ENCODE assay signal across 19 cellular contexts in genomic region chr17:74964988-74965622, GRCh38. TPM values are rescaled to one million over a fixed set of nuclear protein-coding genes. Genes with fewer than 3 reads are reported as not detected.
DNase-seq lines count a peak whose midpoint lies in the region; ATAC-seq, FAIRE-seq and TF ChIP-seq lines count a peak whose summit lies in the region.
"Had no signal": no experiment of that assay in that cellular context is flagged by ENCODE, and none has a peak within 500 bp of the region (broad histone marks: within the 10 kb centered on the region; RNA-seq: fewer than 3 reads in every experiment).

No MANE protein-coding gene starts in this region.

- H3K4me3 Mint-ChIP-seq in astrocyte (ENCODE audit: unreplicated experiment) = peak overlapping the region; percentile 61
- H3K4me3 Mint-ChIP-seq in stimulated activated effector memory CD8-positive, alpha-beta T cell treated with anti-CD3 and anti-CD28 coated beads, Interleukin-12 subunit alpha, Interleukin-12 subunit beta, amount 100 ng/mL, for 72 hours = no peak overlapping the region
- H3K4me3 Mint-ChIP-seq: GM23338, IgD-negative memory B cell had no signal

- H3K4me3 ChIP-seq in HEK293 (ENCODE audit: low read depth, low read length) (no peak overlapping the region), astrocyte (ENCODE audit: insufficient read depth, low read depth, low read length) (no peak overlapping the region)
- H3K4me3 ChIP-seq: GM23338 had no signal

- DNase-seq in astrocyte (ENCODE audit: low read depth) (no peak), foreskin keratinocyte (peak in 1 of 2 donors; percentile 65), GM13976 (ENCODE audit: low spot score) (no peak), NOMO-1 (lab: John Stamatoyannopoulos, UW; ENCODE audit: unreplicated experiment in 2 of 2) (no peak), Kasumi-1 (lab: John Stamatoyannopoulos, UW) (no peak)
- no peak for DNase-seq in stimulated activated effector memory CD8-positive, alpha-beta T cell treated with anti-CD3 and anti-CD28 coated beads, Interleukin-12 subunit alpha, Interleukin-12 subunit beta, amount 100 ng/mL, for 72 hours (ENCODE audit: low spot score in 2 of 2)
- DNase-seq: DMS 273 treated with DMSO at 0.1 percent for 48 hours, GF-D8, NCI-H1105, NCI-H1694, NCI-H524, SHP77 had no signal

- peaks cover 3% of the 10 kb centered on the region for H3K4me1 Mint-ChIP-seq in astrocyte (ENCODE audit: low read depth, unreplicated experiment)
- peaks cover 5% of the 10 kb centered on the region for H3K4me1 Mint-ChIP-seq in stimulated activated effector memory CD8-positive, alpha-beta T cell treated with anti-CD3 and anti-CD28 coated beads, Interleukin-12 subunit alpha, Interleukin-12 subunit beta, amount 100 ng/mL, for 72 hours

- POLR2A ChIA-PET in HEK293 (lab: Yijun Ruan, JAX) = no interaction called here

- no peak for TF ChIP-seq CTCF in HEK293 (tag by site-specific recombination; IDR thresholded peaks at IDR 0.05)
- TF ChIP-seq CTCF in astrocyte (IDR thresholded peaks at IDR 0.05; ENCODE audit: insufficient read depth, low read depth, low read length) = no peak
- no peak for TF ChIP-seq CTCF in foreskin keratinocyte (conservative IDR thresholded peaks at IDR 0.05)
- TF ChIP-seq CTCF in GM13976 (IDR thresholded peaks at IDR 0.05; ENCODE audit: borderline replicate concordance, control extremely low read depth, extremely low read depth, insufficient read depth, missing control alignments) = no peak

- in situ Hi-C loops in GM13976 (cut with MboI; ENCODE audit: low sequenced_read_pairs, unreplicated experiment) = no loop called here

- no peaks in the 10 kb centered on the region for H4K20me1 ChIP-seq in astrocyte (ENCODE audit: insufficient read depth, low read length)

- no peaks in the 10 kb centered on the region for H3K79me2 ChIP-seq in astrocyte (ENCODE audit: insufficient read depth, low read length)

- H3K4me1 ChIP-seq in HEK293 (ENCODE audit: control insufficient read depth, insufficient read depth, low read length) (no peaks in the 10 kb centered on the region), astrocyte (ENCODE audit: insufficient read depth, low read length) (peaks cover 5% of the 10 kb centered on the region), foreskin keratinocyte (no peaks in the 10 kb centered on the region)

- H3K27ac Mint-ChIP-seq in astrocyte (ENCODE audit: unreplicated experiment) = no peak overlapping the region
- H3K27ac Mint-ChIP-seq in stimulated activated effector memory CD8-positive, alpha-beta T cell treated with anti-CD3 and anti-CD28 coated beads, Interleukin-12 subunit alpha, Interleukin-12 subunit beta, amount 100 ng/mL, for 72 hours = peak overlapping the region; percentile 27
- H3K27ac Mint-ChIP-seq: GM23338, IgD-negative memory B cell had no signal

- no peak overlapping the region for H3K4me2 ChIP-seq in astrocyte (ENCODE audit: low read length)
- H3K4me2 ChIP-seq: GM23338 had no signal

- H3K36me3 ChIP-seq in HEK293 (ENCODE audit: control insufficient read depth in 2 of 2, insufficient read depth in 1 of 2, low read length in 2 of 2) = peaks cover 0 to 8% of the 10 kb centered on the region in 2 experiments; a peak in 2 of 3 replicates
- no peaks in the 10 kb centered on the region for H3K36me3 ChIP-seq in astrocyte (ENCODE audit: insufficient read depth, low read length)

- H3K36me3 Mint-ChIP-seq in astrocyte (ENCODE audit: low read depth, unreplicated experiment) = no peaks in the 10 kb centered on the region
- no peaks in the 10 kb centered on the region for H3K36me3 Mint-ChIP-seq in stimulated activated effector memory CD8-positive, alpha-beta T cell treated with anti-CD3 and anti-CD28 coated beads, Interleukin-12 subunit alpha, Interleukin-12 subunit beta, amount 100 ng/mL, for 72 hours
- H3K36me3 Mint-ChIP-seq: IgD-negative memory B cell had no signal

- H3K9me3 Mint-ChIP-seq in astrocyte (ENCODE audit: unreplicated experiment) = no peaks in the 10 kb centered on the region
- no peaks in the 10 kb centered on the region for H3K9me3 Mint-ChIP-seq in stimulated activated effector memory CD8-positive, alpha-beta T cell treated with anti-CD3 and anti-CD28 coated beads, Interleukin-12 subunit alpha, Interleukin-12 subunit beta, amount 100 ng/mL, for 72 hours
- H3K9me3 Mint-ChIP-seq: GM23338, IgD-negative memory B cell had no signal

- H3K27me3 ChIP-seq in astrocyte (ENCODE audit: insufficient read depth, low read length) (no peaks in the 10 kb centered on the region), foreskin keratinocyte (peaks cover 3% of the 10 kb centered on the region)

- no peak for FAIRE-seq in astrocyte (lab: Jason Lieb, UNC)
- FAIRE-seq: GM12891 had no signal

- H3K9ac ChIP-seq in astrocyte (ENCODE audit: low read length) = no peak overlapping the region

- no peak overlapping the region for H2AFZ ChIP-seq in astrocyte (ENCODE audit: low read depth, low read length)
- H2AFZ ChIP-seq: GM23338 had no signal

- ATAC-seq in foreskin keratinocyte = peak; percentile 42
- ATAC-seq in stimulated activated effector memory CD8-positive, alpha-beta T cell treated with anti-CD3 and anti-CD28 coated beads, Interleukin-12 subunit alpha, Interleukin-12 subunit beta, amount 100 ng/mL, for 72 hours = no peak
- ATAC-seq: GM23338 had no signal

- CTCF ChIA-PET in HEK293 (lab: Yijun Ruan, JAX) = no interaction called here

- H3K9me3 ChIP-seq in HEK293 (ENCODE audit: control insufficient read depth, insufficient read depth, low read depth, low read length) (no peaks in the 10 kb centered on the region), astrocyte (ENCODE audit: insufficient read depth, low read depth, low read length) (no peaks in the 10 kb centered on the region)

- peaks cover 13% of the 10 kb centered on the region for H3K27me3 Mint-ChIP-seq in astrocyte (ENCODE audit: low read depth, unreplicated experiment)

- H3K27ac ChIP-seq in HEK293 (ENCODE audit: extremely low read depth, low read depth, low read length) (no peak overlapping the region), astrocyte (ENCODE audit: low read depth, low read length) (no peak overlapping the region), foreskin keratinocyte (no peak overlapping the region)
- H3K27ac ChIP-seq: C4-2B had no signal

TF ChIP-seq in HEK293, 187 proteins besides CTCF, POLR2A, EP300 and RAD21 (continues in another document):
- TF ChIP-seq ZNF776 (tag by site-specific recombination; IDR thresholded peaks at IDR 0.05; ENCODE audit: borderline replicate concordance) (no peak), PRDM1 (tag by site-specific recombination; IDR thresholded peaks at IDR 0.05) (no peak), ZNF366 (tag by site-specific recombination; conservative IDR thresholded peaks at IDR 0.05) (0 out of 2 replicates have a peak, but pooled peaks have one; percentile 22), ZNF324 (tag by site-specific recombination; IDR thresholded peaks at IDR 0.05) (no peak), ZNF416 (tag by site-specific recombination; IDR thresholded peaks at IDR 0.05) (no peak), HIC1 (tag by site-specific recombination; IDR thresholded peaks at IDR 0.05) (0 out of 2 replicates have a peak, but pooled peaks have one; percentile 28), KLF8 (tag by site-specific recombination; IDR thresholded peaks at IDR 0.05) (no peak), ZBTB17 (tag by site-specific recombination; IDR thresholded peaks at IDR 0.05) (no peak), SP2 (tag by site-specific recombination; IDR thresholded peaks at IDR 0.05) (no peak)

RNA-seq across cellular contexts. Expression of gene HID1, which starts 7.5 kb away (rescaled TPM):
- 2.5 and 2.6 TPM in 2 replicates for total RNA-seq in astrocyte
- 0.07 and 0.10 TPM in 2 replicates for total RNA-seq in foreskin keratinocyte
- polyA plus RNA-seq in foreskin keratinocyte = 0.15 TPM in 1 of 2 replicates, not detected in the other
- total RNA-seq: LHCN-M2 had no signal

RNA-seq across cellular contexts. Expression of gene CDR2L, which starts 22.3 kb away (rescaled TPM):
- total RNA-seq in astrocyte (59.1 and 62.9 TPM in 2 replicates), foreskin keratinocyte (9.7 and 10.1 TPM in 2 replicates)
- polyA plus RNA-seq in foreskin keratinocyte = 8.2 and 8.6 TPM in 2 replicates
- polyA plus RNA-seq: IgD-negative memory B cell had no signal

RNA-seq across cellular contexts. Expression of gene OTOP3, which starts 29.4 kb away (rescaled TPM):
- total RNA-seq in astrocyte = not detected in 2 replicates
- not detected in 2 replicates for total RNA-seq in foreskin keratinocyte
- polyA plus RNA-seq in foreskin keratinocyte = not detected in 2 replicates
- total RNA-seq: GM23338, HT-29, LHCN-M2 had no signal
- polyA plus RNA-seq: GM23338, IgD-negative memory B cell had no signal

RNA-seq across cellular contexts. Expression of gene OTOP2, which starts 41.0 kb away (rescaled TPM):
- not detected in 2 replicates for total RNA-seq in astrocyte
- not detected in 2 replicates for total RNA-seq in foreskin keratinocyte
- not detected in 2 replicates for polyA plus RNA-seq in foreskin keratinocyte
- total RNA-seq: GM23338, HT-29, LHCN-M2 had no signal
- polyA plus RNA-seq: GM23338, IgD-negative memory B cell had no signal

RNA-seq across cellular contexts. Expression of gene USH1G, which starts 42.0 kb away (rescaled TPM):
- total RNA-seq in astrocyte (0.14 TPM in 1 of 2 replicates, not detected in the other), foreskin keratinocyte (0.10 and 0.11 TPM in 2 replicates)
- 0.04 and 0.08 TPM in 2 replicates for polyA plus RNA-seq in foreskin keratinocyte
- total RNA-seq: HT-29, LHCN-M2 had no signal
- polyA plus RNA-seq: IgD-negative memory B cell had no signal
